30 cellular contexts compared by ENCODE assay signal in the genomic region with DNA sequence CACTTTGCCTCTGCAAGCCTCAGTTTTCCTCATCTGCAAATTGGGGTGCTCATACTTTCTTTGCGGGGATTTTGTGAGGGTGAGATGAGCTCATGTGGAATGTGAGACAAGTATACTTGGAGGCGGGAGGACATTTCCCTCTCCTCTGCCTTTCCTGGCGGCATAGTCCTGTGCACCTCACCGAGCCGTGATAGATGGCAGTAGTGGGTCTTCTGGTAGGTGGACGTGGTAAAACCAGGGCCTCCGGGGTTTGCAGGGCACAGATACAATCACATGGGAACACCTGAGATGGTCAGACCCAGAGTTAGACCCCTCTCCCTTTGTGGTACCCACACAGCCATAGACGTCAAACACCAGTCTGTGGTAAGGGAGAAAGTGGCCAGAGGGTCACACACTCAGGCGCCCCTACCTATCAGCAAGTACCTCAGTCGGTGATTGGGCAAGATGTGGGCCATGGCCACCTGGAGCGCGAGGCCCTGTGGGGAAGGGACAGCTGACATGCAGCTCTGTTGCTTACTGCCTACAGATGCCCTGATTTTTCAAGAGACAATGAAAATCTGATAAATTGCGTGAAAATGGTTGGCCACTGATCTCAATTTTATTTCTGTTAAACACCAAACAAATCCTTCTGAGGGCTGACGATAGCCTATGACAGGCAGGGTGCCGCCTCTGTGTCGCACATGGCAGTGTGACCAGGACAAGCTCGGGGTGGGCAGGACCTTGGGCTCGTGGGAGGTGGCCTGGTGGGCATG. TPM values are rescaled to one million over a fixed set of nuclear protein-coding genes. Genes with fewer than 3 reads are reported as not detected.
DNase-seq lines count a peak whose midpoint lies in the region; ATAC-seq, FAIRE-seq and TF ChIP-seq lines count a peak whose summit lies in the region.
"Had no signal": no experiment of that assay in that cellular context is flagged by ENCODE, and none has a peak within 500 bp of the region (broad histone marks: within the 10 kb centered on the region; RNA-seq: fewer than 3 reads in every experiment).

No MANE protein-coding gene starts in this region.

- no peak for FAIRE-seq in GM12892 (lab: Jason Lieb, UNC)
- FAIRE-seq: endometrium, frontal cortex, G401.6, urothelium cell line had no signal

- H3K4me1 ChIP-seq in RWPE2 (ENCODE audit: insufficient read depth, poor library complexity, severe bottlenecking) (peaks cover 14% of the 10 kb centered on the region), mesenchymal stem cell (ENCODE audit: control insufficient read depth, insufficient read depth, low read depth, low read length) (peaks cover 29% of the 10 kb centered on the region), colonic mucosa (peaks cover 15% of the 10 kb centered on the region), esophagus squamous epithelium (peaks cover 11 to 70% (median 15%) of the 10 kb centered on the region in 3 donors)

- H2BK15ac ChIP-seq in mesenchymal stem cell (ENCODE audit: low read depth, poor library complexity, severe bottlenecking), result peak overlapping the region; percentile 44

- no peak overlapping the region for H4K8ac ChIP-seq in mesenchymal stem cell (ENCODE audit: low read length)

- H3K4me3 Mint-ChIP-seq in natural killer cell, result no peak overlapping the region
- no peak overlapping the region for H3K4me3 Mint-ChIP-seq in natural killer cell treated with Interleukin-12 subunit alpha and Interleukin-12 subunit beta and Interleukin-15 and Interleukin-18, amount 100 ng/mL, for 72 hours
- H3K4me3 Mint-ChIP-seq: activated CD8-positive, alpha-beta T cell treated with anti-CD3 and anti-CD28 coated beads, Interleukin-2, amount 10 ng/mL, durations not matched to agents 7 days and 5 days; activated naive CD4-positive, alpha-beta T cell treated with anti-CD3 and anti-CD28 coated beads for 36 hours; brain; nephron had no signal

- H3K27me3 ChIP-seq in RWPE2 (ENCODE audit: insufficient read depth, poor library complexity, severe bottlenecking) (no peaks in the 10 kb centered on the region), mesenchymal stem cell (ENCODE audit: control insufficient read depth in 1 of 2, insufficient read depth in 1 of 2, low read length in 2 of 2) (no peaks in the 10 kb centered on the region), colonic mucosa (no peaks in the 10 kb centered on the region), esophagus squamous epithelium (no peaks in the 10 kb centered on the region)
- H3K27me3 ChIP-seq: heart right ventricle had no signal

- no peak overlapping the region for H3K23ac ChIP-seq in mesenchymal stem cell (ENCODE audit: low read length in 2 of 2)

- H3K4me3 ChIP-seq in RWPE2 (ENCODE audit: severe bottlenecking), result no peak overlapping the region
- no peak overlapping the region for H3K4me3 ChIP-seq in mesenchymal stem cell (ENCODE audit: insufficient read depth in 1 of 2, low read depth in 1 of 2, low read length in 2 of 2)
- H3K4me3 ChIP-seq in colonic mucosa, result no peak overlapping the region
- H3K4me3 ChIP-seq in esophagus squamous epithelium, result no peak overlapping the region
- H3K4me3 ChIP-seq: heart right ventricle, skin epidermis had no signal

- H2BK12ac ChIP-seq in mesenchymal stem cell (ENCODE audit: low read length in 2 of 2), result no peak overlapping the region

- H3K36me3 Mint-ChIP-seq in natural killer cell, result no peaks in the 10 kb centered on the region
- no peaks in the 10 kb centered on the region for H3K36me3 Mint-ChIP-seq in natural killer cell treated with Interleukin-12 subunit alpha and Interleukin-12 subunit beta and Interleukin-15 and Interleukin-18, amount 100 ng/mL, for 72 hours

- no peaks in the 10 kb centered on the region for H3K9me3 ChIP-seq in RWPE2 (ENCODE audit: severe bottlenecking)
- no peaks in the 10 kb centered on the region for H3K9me3 ChIP-seq in mesenchymal stem cell (ENCODE audit: control insufficient read depth, low read length)
- H3K9me3 ChIP-seq in colonic mucosa, result no peaks in the 10 kb centered on the region
- no peaks in the 10 kb centered on the region for H3K9me3 ChIP-seq in esophagus squamous epithelium
- H3K9me3 ChIP-seq: heart right ventricle had no signal

- ATAC-seq in natural killer cell, result no peak
- ATAC-seq in natural killer cell treated with Interleukin-12 subunit alpha and Interleukin-12 subunit beta and Interleukin-15 and Interleukin-18, amount 100 ng/mL, for 72 hours, result no peak
- ATAC-seq in RWPE2 (ENCODE audit: low read depth), result no peak
- ATAC-seq in GM18519 (IDR thresholded peaks at IDR 0.05; ENCODE audit: low FRiP score, unreplicated experiment), result no peak
- ATAC-seq: activated CD8-positive, alpha-beta T cell treated with anti-CD3 and anti-CD28 coated beads, Interleukin-2, amount 10 ng/mL, durations not matched to agents 7 days and 5 days; heart right ventricle; stimulated activated naive CD8-positive, alpha-beta T cell treated with anti-CD3 and anti-CD28 coated beads, Interleukin-15, Interleukin-2, amounts not matched to agents 100 U/mL and 50 U/mL, for 24 hours had no signal

- no peak overlapping the region for H2AK5ac ChIP-seq in mesenchymal stem cell (ENCODE audit: low read length, severe bottlenecking)

- DNase-seq in natural killer cell (no peak), RWPE2 (ENCODE audit: low spot score) (peak; percentile 49), mesenchymal stem cell (no peak), colonic mucosa (no peak), GM12892 (ENCODE audit: insufficient read length) (no peak), esophagus squamous epithelium (lab: John Stamatoyannopoulos, UW) (no peak)
- DNase-seq in natural killer cell treated with Interleukin-12 subunit alpha and Interleukin-12 subunit beta and Interleukin-15 and Interleukin-18, amount 100 ng/mL, for 72 hours (ENCODE audit: low spot score), result no peak
- DNase-seq: activated CD4-positive, alpha-beta T cell treated with anti-CD3 and anti-CD28 coated beads for 4 hours; activated CD8-positive, alpha-beta T cell treated with anti-CD3 and anti-CD28 coated beads, Interleukin-2, amount 10 ng/mL, durations not matched to agents 7 days and 5 days; activated naive CD4-positive, alpha-beta T cell treated with anti-CD3 and anti-CD28 coated beads for 36 hours; AML-193; cerebellar nuclear complex; DMS53; heart right ventricle; Karpas-422; kidney glomerular epithelial cell; NCI-H1417; NCI-H2029; NCI-H524; Right ventricle myocardium superior; stimulated activated naive CD8-positive, alpha-beta T cell treated with anti-CD3 and anti-CD28 coated beads, Interleukin-15, Interleukin-2, amounts not matched to agents 100 U/mL and 50 U/mL, for 24 hours; T-helper 2 cell had no signal

- TF ChIP-seq POLR2A in GM12892 (IDR thresholded peaks at IDR 0.05; ENCODE audit: low read depth, low read length) (no peak), esophagus squamous epithelium (IDR thresholded peaks at IDR 0.05) (no peak)

- H3K9me3 Mint-ChIP-seq in natural killer cell, result no peaks in the 10 kb centered on the region
- H3K9me3 Mint-ChIP-seq in natural killer cell treated with Interleukin-12 subunit alpha and Interleukin-12 subunit beta and Interleukin-15 and Interleukin-18, amount 100 ng/mL, for 72 hours, result no peaks in the 10 kb centered on the region
- H3K9me3 Mint-ChIP-seq: activated naive CD4-positive, alpha-beta T cell treated with anti-CD3 and anti-CD28 coated beads for 36 hours; brain; nephron had no signal

- peaks cover 77% of the 10 kb centered on the region for H3K36me3 ChIP-seq in RWPE2 (ENCODE audit: low read depth)
- peaks cover 39 to 44% of the 10 kb centered on the region in 2 experiments for H3K36me3 ChIP-seq in mesenchymal stem cell (ENCODE audit: control insufficient read depth in 1 of 2, insufficient read depth in 2 of 2, low read depth in 1 of 2, low read length in 2 of 2)
- H3K36me3 ChIP-seq in colonic mucosa, result no peaks in the 10 kb centered on the region
- peaks cover 0 to 42% (median 0%) of the 10 kb centered on the region in 3 donors for H3K36me3 ChIP-seq in esophagus squamous epithelium

- H3K27ac Mint-ChIP-seq in natural killer cell, result peak overlapping the region; percentile 29 to 80
- H3K27ac Mint-ChIP-seq in natural killer cell treated with Interleukin-12 subunit alpha and Interleukin-12 subunit beta and Interleukin-15 and Interleukin-18, amount 100 ng/mL, for 72 hours, result peak overlapping the region in 1 of 2 donors; percentile 71
- H3K27ac Mint-ChIP-seq: activated CD8-positive, alpha-beta T cell treated with anti-CD3 and anti-CD28 coated beads, Interleukin-2, amount 10 ng/mL, durations not matched to agents 7 days and 5 days; activated naive CD4-positive, alpha-beta T cell treated with anti-CD3 and anti-CD28 coated beads for 36 hours; brain had no signal

- no peak overlapping the region for H3K18ac ChIP-seq in mesenchymal stem cell (ENCODE audit: low read depth in 1 of 2, low read length in 2 of 2)

- intact Hi-C loops in natural killer cell (cut with micrococcal nuclease) (no loop called here), colonic mucosa (cut with DNase I) (no loop called here), esophagus squamous epithelium (cut with DNase I) (no loop called here)

- peaks cover 27% of the 10 kb centered on the region for H3K79me1 ChIP-seq in mesenchymal stem cell (replicated peaks; ENCODE audit: low read length, poor library complexity, severe bottlenecking)

- no peak overlapping the region for H4K91ac ChIP-seq in mesenchymal stem cell (ENCODE audit: low read length)

- H2BK120ac ChIP-seq in mesenchymal stem cell (ENCODE audit: low read depth, low read length), result no peak overlapping the region

- H3K14ac ChIP-seq in mesenchymal stem cell (ENCODE audit: low read length in 2 of 2), result no peak overlapping the region

- H3K9ac ChIP-seq in mesenchymal stem cell (ENCODE audit: low read length), result no peak overlapping the region
- no peak overlapping the region for H3K9ac ChIP-seq in colonic mucosa (ENCODE audit: low read depth in 2 of 2, low read length in 2 of 2)

- H2AFZ ChIP-seq in mesenchymal stem cell (ENCODE audit: low read depth, low read length), result no peak overlapping the region

- WGBS in mesenchymal stem cell, result 94% methylated on average over 18 of the region's 18 CpGs
- 87 to 91% methylated on average over 10 to 18 of the region's 18 CpGs for WGBS in esophagus squamous epithelium, 2 donors

- H3K4me2 ChIP-seq in mesenchymal stem cell (ENCODE audit: low read length, poor library complexity, severe bottlenecking), result no peak overlapping the region

- no peaks in the 10 kb centered on the region for H3K27me3 Mint-ChIP-seq in natural killer cell (ENCODE audit: low read depth in 2 of 2)
- no peaks in the 10 kb centered on the region for H3K27me3 Mint-ChIP-seq in natural killer cell treated with Interleukin-12 subunit alpha and Interleukin-12 subunit beta and Interleukin-15 and Interleukin-18, amount 100 ng/mL, for 72 hours
- H3K27me3 Mint-ChIP-seq: brain had no signal

- peaks cover 38 to 50% of the 10 kb centered on the region in 2 donors for H3K4me1 Mint-ChIP-seq in natural killer cell
- peaks cover 18 to 33% of the 10 kb centered on the region in 2 donors for H3K4me1 Mint-ChIP-seq in natural killer cell treated with Interleukin-12 subunit alpha and Interleukin-12 subunit beta and Interleukin-15 and Interleukin-18, amount 100 ng/mL, for 72 hours (ENCODE audit: low read depth in 2 of 2)

- TF ChIP-seq CTCF in natural killer cell (IDR thresholded peaks at IDR 0.05) (no peak), RWPE2 (IDR thresholded peaks at IDR 0.05; ENCODE audit: poor library complexity, severe bottlenecking) (no peak), colonic mucosa (IDR thresholded peaks at IDR 0.05) (no peak), esophagus squamous epithelium (IDR thresholded peaks at IDR 0.05) (no peak)

- H3K4ac ChIP-seq in mesenchymal stem cell (ENCODE audit: low read depth in 1 of 2, low read length in 2 of 2), result no peak overlapping the region

- no peak overlapping the region for H2BK5ac ChIP-seq in mesenchymal stem cell (ENCODE audit: low read depth, low read length, poor library complexity, severe bottlenecking)

- H3K27ac ChIP-seq in RWPE2 (ENCODE audit: poor library complexity, severe bottlenecking) (no peak overlapping the region), mesenchymal stem cell (ENCODE audit: low read length, poor library complexity, severe bottlenecking) (no peak overlapping the region), colonic mucosa (no peak overlapping the region), esophagus squamous epithelium (no peak overlapping the region)
- H3K27ac ChIP-seq: skin epidermis had no signal

RNA-seq across cellular contexts. Expression of gene ERGIC1, which starts 9.9 kb away (rescaled TPM):
- total RNA-seq in natural killer cell, result 100 to 1,000 TPM in 2 of 3 donors, 10 to 100 TPM in 1; 86.2 to 126 (median 121) TPM
- 10 to 100 TPM; 50.8 to 51.4 TPM for total RNA-seq in natural killer cell treated with Interleukin-12 subunit alpha and Interleukin-12 subunit beta and Interleukin-15 and Interleukin-18, amount 100 ng/mL, for 72 hours
- 143 TPM for polyA plus RNA-seq in mesenchymal stem cell (2013, experiment 1 of 2)
- 140 TPM for polyA plus RNA-seq in mesenchymal stem cell (2013, experiment 2 of 2)
- total RNA-seq in colonic mucosa, result 100 to 1,000 TPM; 173 to 191 TPM
- 58.7 TPM for polyA plus RNA-seq in GM12892 (2012; ENCODE audit: missing spikeins)
- 10 to 100 TPM; 50.9 to 83.0 (median 65.5) TPM for total RNA-seq in esophagus squamous epithelium
